In genomic region chr19:1026189-1027019, GRCh38 we compare ENCODE assay signal across 9 cellular contexts. TPM values are rescaled to one million over a fixed set of nuclear protein-coding genes. Genes with fewer than 3 reads are reported as not detected.
DNase-seq lines count a peak whose midpoint lies in the region; ATAC-seq, FAIRE-seq and TF ChIP-seq lines count a peak whose summit lies in the region.
"Had no signal": no experiment of that assay in that cellular context is flagged by ENCODE, and none has a peak within 500 bp of the region (broad histone marks: within the 10 kb centered on the region; RNA-seq: fewer than 3 reads in every experiment).

Gene CNN2 (plus strand): TSS chr19:1026608. CDS start chr19:1026662, 54 bp downstream.

- H3K9me3 ChIP-seq in endothelial cell of umbilical vein (replicated peaks; ENCODE audit: control insufficient read depth, insufficient read depth, low read length) (no peaks in the 10 kb centered on the region), mucosa of descending colon (no peaks in the 10 kb centered on the region)

- no peak for TF ChIP-seq CTCF in endothelial cell of umbilical vein (IDR thresholded peaks at IDR 0.05; ENCODE audit: extremely low read depth in 1 of 2, insufficient read depth in 1 of 2, low read depth in 1 of 2, low read length in 2 of 2)
- TF ChIP-seq CTCF in mucosa of descending colon (IDR thresholded peaks at IDR 0.05) = no peak

- H3K27ac ChIP-seq in endothelial cell of umbilical vein (ENCODE audit: insufficient read depth, low read depth, low read length) = peak within 1 kb of the TSS; percentile 70

- no peaks in the 10 kb centered on the region for H3K9me1 ChIP-seq in endothelial cell of umbilical vein (replicated peaks; ENCODE audit: control insufficient read depth, extremely low read depth, insufficient read depth, low read length)

- ATAC-seq in mucosa of descending colon = peak; percentile 76

- DNase-seq in ELF-1 (ENCODE audit: low read depth, low spot score) (peak; percentile 88), HEK293T (ENCODE audit: extremely low spot score) (peak; percentile 75), NCI-H774 (lab: John Stamatoyannopoulos, UW) (peak; percentile 25), activated T-cell treated with anti-CD3 and anti-CD28 coated beads for 1 hour (ENCODE audit: low read depth) (peak; percentile 56), endothelial cell of umbilical vein (ENCODE audit: low read depth, low spot score) (peak; percentile 80), mucosa of descending colon (peak; percentile 89 to 91 (median 89)), stromal cell of bone marrow (ENCODE audit: low read depth) (peak; percentile 52), Ammon's horn (ENCODE audit: low spot score) (no peak)

- H3K4me3 ChIP-seq in endothelial cell of umbilical vein (replicated peaks in 1 of 3; ENCODE audit: insufficient read depth in 1 of 3, low read depth in 1 of 3, low read length in 3 of 3) = peak within 1 kb of the TSS; percentile 52 to 88 (median 84)
- peak within 1 kb of the TSS; percentile 81 for H3K4me3 ChIP-seq in mucosa of descending colon

- FAIRE-seq in endothelial cell of umbilical vein (lab: Jason Lieb, UNC) = peak; percentile 90
- FAIRE-seq: colon had no signal

- CTCF ChIA-PET in HEK293T (lab: Yijun Ruan, JAX) (interaction anchor here (0.8 kb wide), 1 partner anchor 26 kb away, joined by 5 read pairs; the partner anchor contains the start of gene GRIN3B), endothelial cell of umbilical vein (lab: Charles Lee) (interaction anchor here (1.2 to 1.7 kb wide), 4 partner anchors 13 to 218 kb away, joined by 3 to 8 read pairs (median 6); partner anchors contain the start of gene ABCA7)

- H3K9ac ChIP-seq in endothelial cell of umbilical vein (replicated peaks; ENCODE audit: extremely low read depth, insufficient read depth, low read length) = peak within 1 kb of the TSS; percentile 89

- dilution Hi-C loops in endothelial cell of umbilical vein (cut with MboI; ENCODE audit: extremely low pct_ligation_motif_present, low sequenced_read_pairs) = no loop called here

- H3K4me1 ChIP-seq in endothelial cell of umbilical vein (ENCODE audit: control insufficient read depth, extremely low read depth, insufficient read depth, low read length) (peaks cover 9% of the 10 kb centered on the region), mucosa of descending colon (ENCODE audit: low read depth) (peaks cover 29% of the 10 kb centered on the region)

- peak; percentile 83 for TF ChIP-seq POLR2A in endothelial cell of umbilical vein (IDR thresholded peaks at IDR 0.05; ENCODE audit: low read depth, low read length)

- POLR2A ChIA-PET in HEK293T (lab: Yijun Ruan, JAX) = interaction anchor here (0.7 to 3.7 kb wide), 9 partner anchors 11 to 243 kb away, joined by 3 to 29 read pairs (median 3); partner anchors contain the start of genes ABCA7, CIRBP and WDR18
- POLR2A ChIA-PET in endothelial cell of umbilical vein (lab: Charles Lee) = interaction anchor here (0.6 to 5.7 kb wide), 10 partner anchors 10 to 242 kb away, joined by 3 to 36 read pairs (median 3); partner anchors contain the start of genes ABCA7, ARHGAP45 and CIRBP

- H3K4me2 ChIP-seq in endothelial cell of umbilical vein (ENCODE audit: insufficient read depth, low read length) = peak within 1 kb of the TSS; percentile 76

- H3K27me3 ChIP-seq in endothelial cell of umbilical vein (ENCODE audit: control insufficient read depth in 2 of 2, insufficient read depth in 2 of 2, low read length in 2 of 2) = no peaks in the 10 kb centered on the region

- peak within 1 kb of the TSS; percentile 58 for H2AFZ ChIP-seq in endothelial cell of umbilical vein (ENCODE audit: low read depth, low read length)

- H3K36me3 ChIP-seq in endothelial cell of umbilical vein (ENCODE audit: control insufficient read depth in 2 of 2, extremely low read depth in 1 of 2, insufficient read depth in 2 of 2, low read length in 2 of 2) = no peaks in the 10 kb centered on the region
- H3K36me3 ChIP-seq in mucosa of descending colon (ENCODE audit: low read depth) = no peaks in the 10 kb centered on the region

- H4K20me1 ChIP-seq in endothelial cell of umbilical vein (replicated peaks; ENCODE audit: control insufficient read depth, extremely low read depth, insufficient read depth, low read length) = no peaks in the 10 kb centered on the region

- intact Hi-C loops in endothelial cell of umbilical vein (cut with micrococcal nuclease) = no loop called here
- intact Hi-C loops in mucosa of descending colon (cut with DNase I, micrococcal nuclease) = no loop called here

- TSS peak; percentile 92 for BruUV-seq in endothelial cell of umbilical vein (replicated peaks; lab: Mats Ljungman, UMichigan)

- peaks cover 40% of the 10 kb centered on the region for H3K79me2 ChIP-seq in endothelial cell of umbilical vein (ENCODE audit: control insufficient read depth, insufficient read depth, low read length)

TF ChIP-seq in HEK293T, 16 proteins besides CTCF, POLR2A, EP300 and RAD21:
- TF ChIP-seq LEF1 (IDR thresholded peaks at IDR 0.05; ENCODE audit: borderline replicate concordance) (0 out of 2 replicates have a peak, but pooled peaks have one; percentile 47), ZNF384 (IDR thresholded peaks at IDR 0.05) (no peak), L3MBTL2 (conservative IDR thresholded peaks at IDR 0.05) (0 out of 2 replicates have a peak, but pooled peaks have one; percentile 40)

TF ChIP-seq in endothelial cell of umbilical vein, 7 proteins besides CTCF, POLR2A, EP300 and RAD21:
- TF ChIP-seq MAX (IDR thresholded peaks at IDR 0.05; ENCODE audit: insufficient read depth, insufficient read length) (no peak), MYC (IDR thresholded peaks at IDR 0.05; ENCODE audit: low read depth, low read length) (no peak), GATA2 (IDR thresholded peaks at IDR 0.05; ENCODE audit: insufficient read depth, insufficient read length, low read depth, low read length) (no peak), EZH2 (IDR thresholded peaks at IDR 0.05; ENCODE audit: borderline replicate concordance, low read depth, low read length, severe bottlenecking) (no peak), JUN (IDR thresholded peaks at IDR 0.05; ENCODE audit: borderline replicate concordance, insufficient read depth, insufficient read length, low read depth) (no peak), POLR2AphosphoS5 (IDR thresholded peaks at IDR 0.05; ENCODE audit: insufficient read depth, low read depth, low read length) (peak; percentile 87)

RNA-seq across cellular contexts. Expression of gene CNN2, which starts in this region (rescaled TPM):
- 280 and 286 TPM in 2 replicates for total RNA-seq in endothelial cell of umbilical vein
- polyA plus RNA-seq in endothelial cell of umbilical vein = 185 and 207 TPM in 2 replicates
- polyA plus RNA-seq in endothelial cell of umbilical vein (2011; cell fraction: cytosol; rRNA removed) = 229 and 243 TPM in 2 replicates
- 142 and 181 TPM in 2 replicates for polyA plus RNA-seq in endothelial cell of umbilical vein (2011; cell fraction: nucleus; rRNA removed)
- 136 and 160 TPM in 2 replicates for polyA plus RNA-seq in endothelial cell of umbilical vein (2012)
- polyA minus RNA-seq in endothelial cell of umbilical vein = 234 and 253 TPM in 2 replicates
- polyA minus RNA-seq in endothelial cell of umbilical vein (2011; cell fraction: cytosol; rRNA and poly(A)+ RNA removed) = 88.5 TPM
- polyA minus RNA-seq in endothelial cell of umbilical vein (2011; cell fraction: nucleus; rRNA and poly(A)+ RNA removed) = 55.9 and 80.4 TPM in 2 replicates
- 10 to 100 TPM; 65.0 to 88.8 (median 84.7) TPM for total RNA-seq in mucosa of descending colon
